Comparison of ENCODE assay signal across 1 cellular context in the genomic region with DNA sequence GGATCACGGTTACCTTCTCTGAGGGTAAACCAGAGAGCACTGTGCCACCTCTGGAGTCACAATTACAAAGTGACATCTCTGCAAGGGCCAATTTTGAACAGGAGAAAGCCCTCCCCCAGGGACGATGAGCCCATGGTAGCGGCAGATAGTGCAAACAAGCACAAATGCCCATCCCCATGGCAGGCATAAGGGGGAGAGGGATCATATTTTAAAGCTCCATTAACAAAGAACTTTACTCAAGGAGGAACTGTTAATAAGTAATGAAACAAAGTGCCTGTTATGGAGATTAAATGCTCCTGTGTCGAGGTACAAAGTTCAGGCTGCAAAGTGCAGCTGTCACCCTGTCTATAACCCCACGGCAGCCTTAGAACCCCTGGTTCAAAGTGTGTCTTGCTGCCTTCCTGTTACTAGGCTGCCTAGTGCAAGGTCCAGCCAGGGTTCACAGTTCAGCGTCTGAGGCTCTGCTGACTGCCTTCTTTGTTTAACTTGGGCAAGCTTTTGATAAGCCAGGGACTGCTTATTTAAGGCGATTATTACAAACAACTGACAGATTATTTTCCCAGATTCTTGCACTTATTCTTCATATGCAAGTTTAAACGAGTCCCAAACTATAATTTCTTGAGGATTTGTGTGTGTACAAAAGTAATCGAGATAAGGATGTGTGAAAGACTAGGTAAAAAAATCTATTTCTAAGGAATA.
TF ChIP-seq lines count a peak whose summit lies in the region.

No MANE protein-coding gene starts in this region.

TF ChIP-seq in HepG2, 621 proteins besides CTCF, POLR2A, EP300 and RAD21 (continued from another document and continues in another):
- no peak for TF ChIP-seq ZNF703 (CRISPR knock-in tag; IDR thresholded peaks at IDR 0.05; ENCODE audit: borderline replicate concordance)
- TF ChIP-seq AHR (CRISPR knock-in tag; IDR thresholded peaks at IDR 0.05): peak; percentile 78; the same call in 1 of the 2 replicates
- no peak for TF ChIP-seq MAZ (IDR thresholded peaks at IDR 0.05; ENCODE audit: borderline replicate concordance, low read depth, low read length)
- no peak; the same call in 1 of the 2 replicates for TF ChIP-seq MAZ (CRISPR knock-in tag; IDR thresholded peaks at IDR 0.05; ENCODE audit: low read depth)
- TF ChIP-seq, protein P1, sequence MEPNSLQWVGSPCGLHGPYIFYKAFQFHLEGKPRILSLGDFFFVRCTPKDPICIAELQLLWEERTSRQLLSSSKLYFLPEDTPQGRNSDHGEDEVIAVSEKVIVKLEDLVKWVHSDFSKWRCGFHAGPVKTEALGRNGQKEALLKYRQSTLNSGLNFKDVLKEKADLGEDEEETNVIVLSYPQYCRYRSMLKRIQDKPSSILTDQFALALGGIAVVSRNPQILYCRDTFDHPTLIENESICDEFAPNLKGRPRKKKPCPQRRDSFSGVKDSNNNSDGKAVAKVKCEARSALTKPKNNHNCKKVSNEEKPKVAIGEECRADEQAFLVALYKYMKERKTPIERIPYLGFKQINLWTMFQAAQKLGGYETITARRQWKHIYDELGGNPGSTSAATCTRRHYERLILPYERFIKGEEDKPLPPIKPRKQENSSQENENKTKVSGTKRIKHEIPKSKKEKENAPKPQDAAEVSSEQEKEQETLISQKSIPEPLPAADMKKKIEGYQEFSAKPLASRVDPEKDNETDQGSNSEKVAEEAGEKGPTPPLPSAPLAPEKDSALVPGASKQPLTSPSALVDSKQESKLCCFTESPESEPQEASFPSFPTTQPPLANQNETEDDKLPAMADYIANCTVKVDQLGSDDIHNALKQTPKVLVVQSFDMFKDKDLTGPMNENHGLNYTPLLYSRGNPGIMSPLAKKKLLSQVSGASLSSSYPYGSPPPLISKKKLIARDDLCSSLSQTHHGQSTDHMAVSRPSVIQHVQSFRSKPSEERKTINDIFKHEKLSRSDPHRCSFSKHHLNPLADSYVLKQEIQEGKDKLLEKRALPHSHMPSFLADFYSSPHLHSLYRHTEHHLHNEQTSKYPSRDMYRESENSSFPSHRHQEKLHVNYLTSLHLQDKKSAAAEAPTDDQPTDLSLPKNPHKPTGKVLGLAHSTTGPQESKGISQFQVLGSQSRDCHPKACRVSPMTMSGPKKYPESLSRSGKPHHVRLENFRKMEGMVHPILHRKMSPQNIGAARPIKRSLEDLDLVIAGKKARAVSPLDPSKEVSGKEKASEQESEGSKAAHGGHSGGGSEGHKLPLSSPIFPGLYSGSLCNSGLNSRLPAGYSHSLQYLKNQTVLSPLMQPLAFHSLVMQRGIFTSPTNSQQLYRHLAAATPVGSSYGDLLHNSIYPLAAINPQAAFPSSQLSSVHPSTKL (CRISPR knock-in tag; IDR thresholded peaks at IDR 0.05): peak; percentile 100
- TF ChIP-seq, protein P2, sequence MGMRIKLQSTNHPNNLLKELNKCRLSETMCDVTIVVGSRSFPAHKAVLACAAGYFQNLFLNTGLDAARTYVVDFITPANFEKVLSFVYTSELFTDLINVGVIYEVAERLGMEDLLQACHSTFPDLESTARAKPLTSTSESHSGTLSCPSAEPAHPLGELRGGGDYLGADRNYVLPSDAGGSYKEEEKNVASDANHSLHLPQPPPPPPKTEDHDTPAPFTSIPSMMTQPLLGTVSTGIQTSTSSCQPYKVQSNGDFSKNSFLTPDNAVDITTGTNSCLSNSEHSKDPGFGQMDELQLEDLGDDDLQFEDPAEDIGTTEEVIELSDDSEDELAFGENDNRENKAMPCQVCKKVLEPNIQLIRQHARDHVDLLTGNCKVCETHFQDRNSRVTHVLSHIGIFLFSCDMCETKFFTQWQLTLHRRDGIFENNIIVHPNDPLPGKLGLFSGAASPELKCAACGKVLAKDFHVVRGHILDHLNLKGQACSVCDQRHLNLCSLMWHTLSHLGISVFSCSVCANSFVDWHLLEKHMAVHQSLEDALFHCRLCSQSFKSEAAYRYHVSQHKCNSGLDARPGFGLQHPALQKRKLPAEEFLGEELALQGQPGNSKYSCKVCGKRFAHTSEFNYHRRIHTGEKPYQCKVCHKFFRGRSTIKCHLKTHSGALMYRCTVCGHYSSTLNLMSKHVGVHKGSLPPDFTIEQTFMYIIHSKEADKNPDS (CRISPR knock-in tag; IDR thresholded peaks at IDR 0.05): peak; percentile 100
- TF ChIP-seq, protein P3, sequence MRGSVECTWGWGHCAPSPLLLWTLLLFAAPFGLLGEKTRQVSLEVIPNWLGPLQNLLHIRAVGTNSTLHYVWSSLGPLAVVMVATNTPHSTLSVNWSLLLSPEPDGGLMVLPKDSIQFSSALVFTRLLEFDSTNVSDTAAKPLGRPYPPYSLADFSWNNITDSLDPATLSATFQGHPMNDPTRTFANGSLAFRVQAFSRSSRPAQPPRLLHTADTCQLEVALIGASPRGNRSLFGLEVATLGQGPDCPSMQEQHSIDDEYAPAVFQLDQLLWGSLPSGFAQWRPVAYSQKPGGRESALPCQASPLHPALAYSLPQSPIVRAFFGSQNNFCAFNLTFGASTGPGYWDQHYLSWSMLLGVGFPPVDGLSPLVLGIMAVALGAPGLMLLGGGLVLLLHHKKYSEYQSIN (CRISPR knock-in tag; IDR thresholded peaks at IDR 0.05; ENCODE audit: borderline replicate concordance): no peak
- TF ChIP-seq KLF16 (CRISPR knock-in tag; IDR thresholded peaks at IDR 0.05): peak in 1 of 2 experiments; percentile 87; a peak in 1 of 4 replicates
- TF ChIP-seq BORCS8-MEF2B (CRISPR knock-in tag; IDR thresholded peaks at IDR 0.05): peak; percentile 85
- no peak for TF ChIP-seq PAWR (CRISPR knock-in tag; IDR thresholded peaks at IDR 0.05; ENCODE audit: borderline replicate concordance)
- no peak for TF ChIP-seq EEA1 (CRISPR knock-in tag; IDR thresholded peaks at IDR 0.05; ENCODE audit: borderline replicate concordance)
- TF ChIP-seq NFKBIZ (CRISPR knock-in tag; IDR thresholded peaks at IDR 0.05): peak; percentile 96
- TF ChIP-seq, protein P4, sequence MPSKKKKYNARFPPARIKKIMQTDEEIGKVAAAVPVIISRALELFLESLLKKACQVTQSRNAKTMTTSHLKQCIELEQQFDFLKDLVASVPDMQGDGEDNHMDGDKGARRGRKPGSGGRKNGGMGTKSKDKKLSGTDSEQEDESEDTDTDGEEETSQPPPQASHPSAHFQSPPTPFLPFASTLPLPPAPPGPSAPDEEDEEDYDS (CRISPR knock-in tag; IDR thresholded peaks at IDR 0.05): no peak; the same call in 1 of the 2 replicates
- TF ChIP-seq CBX5 (CRISPR knock-in tag; IDR thresholded peaks at IDR 0.05; ENCODE audit: borderline replicate concordance): peak; percentile 96; the same call in 1 of the 2 replicates
- TF ChIP-seq, protein P5, sequence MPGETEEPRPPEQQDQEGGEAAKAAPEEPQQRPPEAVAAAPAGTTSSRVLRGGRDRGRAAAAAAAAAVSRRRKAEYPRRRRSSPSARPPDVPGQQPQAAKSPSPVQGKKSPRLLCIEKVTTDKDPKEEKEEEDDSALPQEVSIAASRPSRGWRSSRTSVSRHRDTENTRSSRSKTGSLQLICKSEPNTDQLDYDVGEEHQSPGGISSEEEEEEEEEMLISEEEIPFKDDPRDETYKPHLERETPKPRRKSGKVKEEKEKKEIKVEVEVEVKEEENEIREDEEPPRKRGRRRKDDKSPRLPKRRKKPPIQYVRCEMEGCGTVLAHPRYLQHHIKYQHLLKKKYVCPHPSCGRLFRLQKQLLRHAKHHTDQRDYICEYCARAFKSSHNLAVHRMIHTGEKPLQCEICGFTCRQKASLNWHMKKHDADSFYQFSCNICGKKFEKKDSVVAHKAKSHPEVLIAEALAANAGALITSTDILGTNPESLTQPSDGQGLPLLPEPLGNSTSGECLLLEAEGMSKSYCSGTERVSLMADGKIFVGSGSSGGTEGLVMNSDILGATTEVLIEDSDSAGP (CRISPR knock-in tag; IDR thresholded peaks at IDR 0.05; ENCODE audit: borderline replicate concordance): peak; percentile 91
- no peak for TF ChIP-seq IKZF1 (IDR thresholded peaks at IDR 0.05)
- TF ChIP-seq, protein P6, sequence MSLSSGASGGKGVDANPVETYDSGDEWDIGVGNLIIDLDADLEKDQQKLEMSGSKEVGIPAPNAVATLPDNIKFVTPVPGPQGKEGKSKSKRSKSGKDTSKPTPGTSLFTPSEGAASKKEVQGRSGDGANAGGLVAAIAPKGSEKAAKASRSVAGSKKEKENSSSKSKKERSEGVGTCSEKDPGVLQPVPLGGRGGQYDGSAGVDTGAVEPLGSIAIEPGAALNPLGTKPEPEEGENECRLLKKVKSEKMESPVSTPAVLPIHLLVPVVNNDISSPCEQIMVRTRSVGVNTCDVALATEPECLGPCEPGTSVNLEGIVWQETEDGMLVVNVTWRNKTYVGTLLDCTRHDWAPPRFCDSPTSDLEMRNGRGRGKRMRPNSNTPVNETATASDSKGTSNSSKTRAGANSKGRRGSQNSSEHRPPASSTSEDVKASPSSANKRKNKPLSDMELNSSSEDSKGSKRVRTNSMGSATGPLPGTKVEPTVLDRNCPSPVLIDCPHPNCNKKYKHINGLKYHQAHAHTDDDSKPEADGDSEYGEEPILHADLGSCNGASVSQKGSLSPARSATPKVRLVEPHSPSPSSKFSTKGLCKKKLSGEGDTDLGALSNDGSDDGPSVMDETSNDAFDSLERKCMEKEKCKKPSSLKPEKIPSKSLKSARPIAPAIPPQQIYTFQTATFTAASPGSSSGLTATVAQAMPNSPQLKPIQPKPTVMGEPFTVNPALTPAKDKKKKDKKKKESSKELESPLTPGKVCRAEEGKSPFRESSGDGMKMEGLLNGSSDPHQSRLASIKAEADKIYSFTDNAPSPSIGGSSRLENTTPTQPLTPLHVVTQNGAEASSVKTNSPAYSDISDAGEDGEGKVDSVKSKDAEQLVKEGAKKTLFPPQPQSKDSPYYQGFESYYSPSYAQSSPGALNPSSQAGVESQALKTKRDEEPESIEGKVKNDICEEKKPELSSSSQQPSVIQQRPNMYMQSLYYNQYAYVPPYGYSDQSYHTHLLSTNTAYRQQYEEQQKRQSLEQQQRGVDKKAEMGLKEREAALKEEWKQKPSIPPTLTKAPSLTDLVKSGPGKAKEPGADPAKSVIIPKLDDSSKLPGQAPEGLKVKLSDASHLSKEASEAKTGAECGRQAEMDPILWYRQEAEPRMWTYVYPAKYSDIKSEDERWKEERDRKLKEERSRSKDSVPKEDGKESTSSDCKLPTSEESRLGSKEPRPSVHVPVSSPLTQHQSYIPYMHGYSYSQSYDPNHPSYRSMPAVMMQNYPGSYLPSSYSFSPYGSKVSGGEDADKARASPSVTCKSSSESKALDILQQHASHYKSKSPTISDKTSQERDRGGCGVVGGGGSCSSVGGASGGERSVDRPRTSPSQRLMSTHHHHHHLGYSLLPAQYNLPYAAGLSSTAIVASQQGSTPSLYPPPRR (CRISPR knock-in tag; IDR thresholded peaks at IDR 0.05; ENCODE audit: borderline replicate concordance): peak; percentile 96
- TF ChIP-seq SP140L (CRISPR knock-in tag; IDR thresholded peaks at IDR 0.05; ENCODE audit: borderline replicate concordance): no peak
- peak; percentile 92; the same call in 1 of the 2 replicates for TF ChIP-seq SPEN (CRISPR knock-in tag; IDR thresholded peaks at IDR 0.05; ENCODE audit: low read depth)
- no peak for TF ChIP-seq MTF2 (CRISPR knock-in tag; IDR thresholded peaks at IDR 0.05; ENCODE audit: borderline replicate concordance)
- no peak for TF ChIP-seq ZNF724P (CRISPR knock-in tag; IDR thresholded peaks at IDR 0.05; ENCODE audit: borderline replicate concordance)
- no peak for TF ChIP-seq ZNF468 (CRISPR knock-in tag; IDR thresholded peaks at IDR 0.05)
- TF ChIP-seq SRSF4 (IDR thresholded peaks at IDR 0.05; ENCODE audit: low read depth, low read length, poor library complexity, severe bottlenecking): no peak
- peak; percentile 99 for TF ChIP-seq RXRA (CRISPR knock-in tag; IDR thresholded peaks at IDR 0.05)
- no peak for TF ChIP-seq ZNF7 (CRISPR knock-in tag; IDR thresholded peaks at IDR 0.05)
- TF ChIP-seq, protein P7, sequence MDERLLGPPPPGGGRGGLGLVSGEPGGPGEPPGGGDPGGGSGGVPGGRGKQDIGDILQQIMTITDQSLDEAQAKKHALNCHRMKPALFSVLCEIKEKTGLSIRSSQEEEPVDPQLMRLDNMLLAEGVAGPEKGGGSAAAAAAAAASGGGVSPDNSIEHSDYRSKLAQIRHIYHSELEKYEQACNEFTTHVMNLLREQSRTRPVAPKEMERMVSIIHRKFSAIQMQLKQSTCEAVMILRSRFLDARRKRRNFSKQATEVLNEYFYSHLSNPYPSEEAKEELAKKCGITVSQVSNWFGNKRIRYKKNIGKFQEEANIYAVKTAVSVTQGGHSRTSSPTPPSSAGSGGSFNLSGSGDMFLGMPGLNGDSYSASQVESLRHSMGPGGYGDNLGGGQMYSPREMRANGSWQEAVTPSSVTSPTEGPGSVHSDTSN (CRISPR knock-in tag; IDR thresholded peaks at IDR 0.05): peak; percentile 63
- TF ChIP-seq, protein P8, sequence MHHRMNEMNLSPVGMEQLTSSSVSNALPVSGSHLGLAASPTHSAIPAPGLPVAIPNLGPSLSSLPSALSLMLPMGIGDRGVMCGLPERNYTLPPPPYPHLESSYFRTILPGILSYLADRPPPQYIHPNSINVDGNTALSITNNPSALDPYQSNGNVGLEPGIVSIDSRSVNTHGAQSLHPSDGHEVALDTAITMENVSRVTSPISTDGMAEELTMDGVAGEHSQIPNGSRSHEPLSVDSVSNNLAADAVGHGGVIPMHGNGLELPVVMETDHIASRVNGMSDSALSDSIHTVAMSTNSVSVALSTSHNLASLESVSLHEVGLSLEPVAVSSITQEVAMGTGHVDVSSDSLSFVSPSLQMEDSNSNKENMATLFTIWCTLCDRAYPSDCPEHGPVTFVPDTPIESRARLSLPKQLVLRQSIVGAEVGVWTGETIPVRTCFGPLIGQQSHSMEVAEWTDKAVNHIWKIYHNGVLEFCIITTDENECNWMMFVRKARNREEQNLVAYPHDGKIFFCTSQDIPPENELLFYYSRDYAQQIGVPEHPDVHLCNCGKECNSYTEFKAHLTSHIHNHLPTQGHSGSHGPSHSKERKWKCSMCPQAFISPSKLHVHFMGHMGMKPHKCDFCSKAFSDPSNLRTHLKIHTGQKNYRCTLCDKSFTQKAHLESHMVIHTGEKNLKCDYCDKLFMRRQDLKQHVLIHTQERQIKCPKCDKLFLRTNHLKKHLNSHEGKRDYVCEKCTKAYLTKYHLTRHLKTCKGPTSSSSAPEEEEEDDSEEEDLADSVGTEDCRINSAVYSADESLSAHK (CRISPR knock-in tag; IDR thresholded peaks at IDR 0.05; ENCODE audit: borderline replicate concordance): no peak
- no peak for TF ChIP-seq ZSCAN20 (CRISPR knock-in tag; IDR thresholded peaks at IDR 0.05; ENCODE audit: borderline replicate concordance)
- peak; percentile 97 for TF ChIP-seq ISL2 (CRISPR knock-in tag; IDR thresholded peaks at IDR 0.05)
- TF ChIP-seq ZFP37 (CRISPR knock-in tag; IDR thresholded peaks at IDR 0.05; ENCODE audit: borderline replicate concordance): no peak
- no peak for TF ChIP-seq ZNF616 (CRISPR knock-in tag; IDR thresholded peaks at IDR 0.05; ENCODE audit: low read depth)
- 0 out of 2 replicates have a peak, but pooled peaks have one; percentile 31 for TF ChIP-seq SMARCE1 (IDR thresholded peaks at IDR 0.05; ENCODE audit: borderline replicate concordance)
- TF ChIP-seq ZNF558 (CRISPR knock-in tag; IDR thresholded peaks at IDR 0.05; ENCODE audit: borderline replicate concordance): no peak
- no peak for TF ChIP-seq ETV6 (CRISPR knock-in tag; conservative IDR thresholded peaks at IDR 0.05)
